ENCODE assay signal across 15 cellular contexts in the genomic region with DNA sequence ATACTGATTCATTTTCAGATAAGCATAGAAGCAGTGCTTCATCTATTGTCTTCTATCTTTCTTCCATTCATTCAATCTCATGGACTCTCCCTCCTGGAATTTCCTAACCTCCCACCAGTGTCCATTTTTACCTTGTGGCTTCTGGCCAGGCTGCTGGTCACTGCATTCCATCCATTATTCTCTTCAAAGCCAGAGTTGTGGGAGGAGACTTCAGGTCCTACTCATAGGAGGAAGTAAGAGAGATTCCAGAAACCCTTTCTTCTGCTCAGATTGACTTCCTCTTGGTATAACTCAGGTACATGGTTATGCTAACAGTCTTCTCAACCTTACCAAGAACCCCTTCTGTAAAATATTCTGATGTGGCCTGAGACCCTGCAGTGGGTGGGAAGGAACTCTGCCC.
DNase-seq lines count a peak whose midpoint lies in the region; ATAC-seq, FAIRE-seq and TF ChIP-seq lines count a peak whose summit lies in the region.
"Had no signal": no experiment of that assay in that cellular context is flagged by ENCODE, and none has a peak within 500 bp of the region (broad histone marks: within the 10 kb centered on the region; RNA-seq: fewer than 3 reads in every experiment).

No MANE protein-coding gene starts in this region.

- no peak overlapping the region for H3K27ac ChIP-seq in brain microvascular endothelial cell
- H3K27ac ChIP-seq: SK-N-MC had no signal

- no peak for ATAC-seq in HG03108 (IDR thresholded peaks at IDR 0.05; ENCODE audit: unreplicated experiment)
- no peak for ATAC-seq in GM19467 (IDR thresholded peaks at IDR 0.05; ENCODE audit: unreplicated experiment)

- H3K36me3 ChIP-seq in brain microvascular endothelial cell (replicated peaks), result no peaks in the 10 kb centered on the region

- no peak overlapping the region for H3K4me3 ChIP-seq in brain microvascular endothelial cell (ENCODE audit: low read depth, low read length)
- H3K4me3 ChIP-seq: SK-N-MC had no signal

- in situ Hi-C loops in brain microvascular endothelial cell (cut with HindIII; ENCODE audit: low pct_ligation_motif_present, low sequenced_read_pairs), result no loop called here

- DNase-seq in AG20443 (ENCODE audit: low spot score) (peak; percentile 38), HTR-8/SVneo (ENCODE audit: insufficient read length, low spot score) (peak; percentile 15), brain microvascular endothelial cell (peak; percentile 52), kidney tubule cell (ENCODE audit: low spot score) (peak; percentile 95), NCI-H774 (lab: John Stamatoyannopoulos, UW) (no peak), SK-N-DZ (ENCODE audit: low spot score) (no peak)
- DNase-seq: activated effector memory CD4-positive, alpha-beta T cell treated with anti-CD3 and anti-CD28 coated beads, Interleukin-2, amount 50 U/mL, for 16 hours; effector CD8-positive, alpha-beta T cell; foreskin melanocyte; NCI-H1092 treated with DMSO at 0.1 percent for 48 hours; NCI-H2171 had no signal

- FAIRE-seq in HTR-8/SVneo (lab: Jason Lieb, UNC), result no peak
- FAIRE-seq: GM12892 had no signal

- H3K27me3 ChIP-seq in brain microvascular endothelial cell (replicated peaks), result no peaks in the 10 kb centered on the region

- TF ChIP-seq CTCF in brain microvascular endothelial cell (IDR thresholded peaks at IDR 0.05; ENCODE audit: low read depth, low read length, missing control alignments), result no peak

Comparison
In these comparisons a context has a peak if more than half of its experiments do, and no peak if none do; other contexts are left out.
1. DNase-seq: peak in AG20443 (single experiment), HTR-8/SVneo (single experiment), brain microvascular endothelial cell (single experiment) and kidney tubule cell (single experiment); none in NCI-H774 (single experiment) and SK-N-DZ (single experiment).